27 cellular contexts compared by ENCODE assay signal in the genomic region with DNA sequence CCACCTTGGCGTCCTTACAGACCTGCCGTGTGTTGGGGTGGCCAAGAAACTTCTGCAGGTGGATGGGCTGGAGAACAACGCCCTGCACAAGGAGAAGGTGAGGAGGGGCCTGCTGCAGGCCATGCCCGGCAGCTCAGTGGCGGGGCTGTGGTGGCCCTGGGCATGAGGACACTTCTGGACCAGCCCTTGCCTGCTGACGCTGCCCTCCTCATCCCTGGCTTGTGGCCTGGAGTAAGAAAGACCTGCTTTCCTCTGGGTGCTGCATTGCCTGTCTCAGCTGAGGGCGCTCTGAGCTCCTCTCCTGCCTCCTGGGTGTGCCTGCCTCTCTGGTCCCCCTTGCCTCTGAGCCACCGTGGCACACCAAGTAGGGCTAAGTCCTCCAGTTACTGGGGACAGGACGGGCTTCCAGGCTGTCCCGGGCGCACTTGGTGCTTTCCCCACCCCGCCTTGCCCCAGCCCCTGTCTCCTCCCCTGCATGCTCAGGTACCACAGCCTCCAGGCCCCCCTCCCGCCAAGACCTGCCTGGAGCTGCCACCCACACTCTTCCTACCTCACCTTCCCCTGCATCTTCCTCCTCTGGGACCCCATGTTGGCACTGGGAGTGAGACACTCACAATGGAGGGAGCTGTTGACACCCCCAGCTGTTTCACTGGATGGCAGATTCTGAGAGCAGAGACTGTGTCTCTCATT. TPM values are rescaled to one million over a fixed set of nuclear protein-coding genes. Genes with fewer than 3 reads are reported as not detected.
DNase-seq lines count a peak whose midpoint lies in the region; ATAC-seq and TF ChIP-seq lines count a peak whose summit lies in the region.
"Had no signal": no experiment of that assay in that cellular context is flagged by ENCODE, and none has a peak within 500 bp of the region (broad histone marks: within the 10 kb centered on the region; RNA-seq: fewer than 3 reads in every experiment).

No MANE protein-coding gene starts in this region.

- H3K9me3 Mint-ChIP-seq in natural killer cell = no peaks in the 10 kb centered on the region
- no peaks in the 10 kb centered on the region for H3K9me3 Mint-ChIP-seq in natural killer cell treated with Interleukin-12 subunit alpha and Interleukin-12 subunit beta and Interleukin-15 and Interleukin-18, amount 100 ng/mL, for 72 hours
- H3K9me3 Mint-ChIP-seq in activated T-helper 1 cell treated with anti-CD3 and anti-CD28 coated beads, Interleukin-12 subunit alpha, Interleukin-12 subunit beta, Interleukin-2, Interleukin-4 antibody, amounts not matched to agents 30 ng/mL and 10 ng/mL and 1 ng/mL, durations not matched to agents 14 hours and 24 hours and 36 hours = no peaks in the 10 kb centered on the region
- H3K9me3 Mint-ChIP-seq in naive thymus-derived CD4-positive, alpha-beta T cell = no peaks in the 10 kb centered on the region
- H3K9me3 Mint-ChIP-seq: activated naive CD8-positive, alpha-beta T cell treated with anti-CD3 and anti-CD28 coated beads, Interleukin-2, amount 50 U/mL, for 24 hours; central memory CD8-positive, alpha-beta T cell; IgD-negative memory B cell had no signal

- no peaks in the 10 kb centered on the region for H3K79me2 ChIP-seq in Loucy (ENCODE audit: insufficient read depth, low read length)
- H3K79me2 ChIP-seq in osteoblast (ENCODE audit: insufficient read depth, low read length) = no peaks in the 10 kb centered on the region
- H3K79me2 ChIP-seq: hepatocyte had no signal

- no peak overlapping the region for H2AFZ ChIP-seq in Loucy (ENCODE audit: low read length)
- no peak overlapping the region for H2AFZ ChIP-seq in osteoblast (ENCODE audit: low read length)
- H2AFZ ChIP-seq: hepatocyte had no signal

- DNase-seq in natural killer cell (no peak), osteoblast (ENCODE audit: insufficient read length, low spot score, missing footprints) (peak; percentile 88), HK-2 (ENCODE audit: unreplicated experiment) (no peak)
- DNase-seq in natural killer cell treated with Interleukin-12 subunit alpha and Interleukin-12 subunit beta and Interleukin-15 and Interleukin-18, amount 100 ng/mL, for 72 hours (ENCODE audit: low spot score) = no peak
- no peak for DNase-seq in activated T-helper 1 cell treated with anti-CD3 and anti-CD28 coated beads, Interleukin-12 subunit alpha, Interleukin-12 subunit beta, Interleukin-2, Interleukin-4 antibody, amounts not matched to agents 30 ng/mL and 10 ng/mL and 1 ng/mL, durations not matched to agents 14 hours and 24 hours and 36 hours (ENCODE audit: low spot score)
- DNase-seq in naive thymus-derived CD4-positive, alpha-beta T cell = no peak
- DNase-seq: activated CD4-positive, alpha-beta T cell treated with anti-CD3 and anti-CD28 coated beads, Interleukin-2, amount 50 U/mL, for 48 hours; activated CD4-positive, CD25-positive, alpha-beta regulatory T cell; activated gamma-delta T cell; activated naive CD8-positive, alpha-beta T cell treated with anti-CD3 and anti-CD28 coated beads, Interleukin-2, amount 50 U/mL, for 24 hours; C1 segment of cervical spinal cord; Calu3; GOT3; mesenchymal stem cell; NCI-H1092; NCI-H1930; nucleus accumbens; small intestine; stimulated activated CD4-positive, alpha-beta T cell treated with anti-CD3 and anti-CD28 coated beads, Interleukin-1b, Interleukin-23, amount 100 ng/mL, for 48 hours; stimulated activated CD8-positive, alpha-beta memory T cell treated with anti-CD3 and anti-CD28 coated beads, Interleukin-4, amount 100 ng/mL, for 48 hours had no signal

- H3K27me3 Mint-ChIP-seq in natural killer cell (ENCODE audit: low read depth in 2 of 2) = no peaks in the 10 kb centered on the region
- H3K27me3 Mint-ChIP-seq in natural killer cell treated with Interleukin-12 subunit alpha and Interleukin-12 subunit beta and Interleukin-15 and Interleukin-18, amount 100 ng/mL, for 72 hours = no peaks in the 10 kb centered on the region
- peaks cover 2% of the 10 kb centered on the region for H3K27me3 Mint-ChIP-seq in activated T-helper 1 cell treated with anti-CD3 and anti-CD28 coated beads, Interleukin-12 subunit alpha, Interleukin-12 subunit beta, Interleukin-2, Interleukin-4 antibody, amounts not matched to agents 30 ng/mL and 10 ng/mL and 1 ng/mL, durations not matched to agents 14 hours and 24 hours and 36 hours (ENCODE audit: insufficient read depth)
- no peaks in the 10 kb centered on the region for H3K27me3 Mint-ChIP-seq in naive thymus-derived CD4-positive, alpha-beta T cell
- H3K27me3 Mint-ChIP-seq: central memory CD8-positive, alpha-beta T cell had no signal

- peaks cover 14 to 24% of the 10 kb centered on the region in 2 donors for H3K4me1 Mint-ChIP-seq in natural killer cell
- peaks cover 9 to 10% of the 10 kb centered on the region in 2 donors for H3K4me1 Mint-ChIP-seq in natural killer cell treated with Interleukin-12 subunit alpha and Interleukin-12 subunit beta and Interleukin-15 and Interleukin-18, amount 100 ng/mL, for 72 hours (ENCODE audit: low read depth in 2 of 2)
- H3K4me1 Mint-ChIP-seq in activated T-helper 1 cell treated with anti-CD3 and anti-CD28 coated beads, Interleukin-12 subunit alpha, Interleukin-12 subunit beta, Interleukin-2, Interleukin-4 antibody, amounts not matched to agents 30 ng/mL and 10 ng/mL and 1 ng/mL, durations not matched to agents 14 hours and 24 hours and 36 hours (ENCODE audit: low read depth) = peaks cover 12% of the 10 kb centered on the region
- peaks cover 4 to 16% (median 7%) of the 10 kb centered on the region in 7 donors for H3K4me1 Mint-ChIP-seq in naive thymus-derived CD4-positive, alpha-beta T cell

- peak overlapping the region; percentile 57 for H3K4me3 Mint-ChIP-seq in natural killer cell
- no peak overlapping the region for H3K4me3 Mint-ChIP-seq in natural killer cell treated with Interleukin-12 subunit alpha and Interleukin-12 subunit beta and Interleukin-15 and Interleukin-18, amount 100 ng/mL, for 72 hours
- H3K4me3 Mint-ChIP-seq in activated T-helper 1 cell treated with anti-CD3 and anti-CD28 coated beads, Interleukin-12 subunit alpha, Interleukin-12 subunit beta, Interleukin-2, Interleukin-4 antibody, amounts not matched to agents 30 ng/mL and 10 ng/mL and 1 ng/mL, durations not matched to agents 14 hours and 24 hours and 36 hours = no peak overlapping the region
- H3K4me3 Mint-ChIP-seq in naive thymus-derived CD4-positive, alpha-beta T cell = no peak overlapping the region
- H3K4me3 Mint-ChIP-seq: activated naive CD8-positive, alpha-beta T cell treated with anti-CD3 and anti-CD28 coated beads, Interleukin-2, amount 50 U/mL, for 24 hours; central memory CD8-positive, alpha-beta T cell had no signal

- no peaks in the 10 kb centered on the region for H3K36me3 Mint-ChIP-seq in natural killer cell
- peaks cover 5% of the 10 kb centered on the region for H3K36me3 Mint-ChIP-seq in natural killer cell treated with Interleukin-12 subunit alpha and Interleukin-12 subunit beta and Interleukin-15 and Interleukin-18, amount 100 ng/mL, for 72 hours
- peaks cover 4% of the 10 kb centered on the region for H3K36me3 Mint-ChIP-seq in activated T-helper 1 cell treated with anti-CD3 and anti-CD28 coated beads, Interleukin-12 subunit alpha, Interleukin-12 subunit beta, Interleukin-2, Interleukin-4 antibody, amounts not matched to agents 30 ng/mL and 10 ng/mL and 1 ng/mL, durations not matched to agents 14 hours and 24 hours and 36 hours (ENCODE audit: low read depth)
- H3K36me3 Mint-ChIP-seq in naive thymus-derived CD4-positive, alpha-beta T cell = peaks cover 0 to 7% (median 0%) of the 10 kb centered on the region in 5 donors

- H3K27ac ChIP-seq in osteoblast (ENCODE audit: low read depth, low read length) = no peak overlapping the region
- no peak overlapping the region for H3K27ac ChIP-seq in naive thymus-derived CD4-positive, alpha-beta T cell (ENCODE audit: low read depth, low read length)
- H3K27ac ChIP-seq: gastroesophageal sphincter, hepatocyte, Peyer's patch, tibial artery had no signal

- CTCF ChIA-PET in naive thymus-derived CD4-positive, alpha-beta T cell (lab: Charles Lee) = no interaction called here

- POLR2A ChIA-PET in naive thymus-derived CD4-positive, alpha-beta T cell (lab: Charles Lee) = no interaction called here

- H3F3A ChIP-seq in Loucy (ENCODE audit: low read depth) = 0 out of 2 replicates have a peak, but pooled peaks cover 3% of the 10 kb centered on the region

- intact Hi-C loops in natural killer cell (cut with micrococcal nuclease) = loop anchor here (10.0 kb wide), 1 partner anchor 681 kb away; no protein-coding TSS in a partner anchor
- intact Hi-C loops in activated T-helper 1 cell treated with anti-CD3 and anti-CD28 coated beads, Interleukin-12 subunit alpha, Interleukin-12 subunit beta, Interleukin-2, Interleukin-4 antibody, amounts not matched to agents 30 ng/mL and 10 ng/mL and 1 ng/mL, durations not matched to agents 14 hours and 24 hours and 36 hours (cut with micrococcal nuclease) = no loop called here
- intact Hi-C loops in naive thymus-derived CD4-positive, alpha-beta T cell (cut with micrococcal nuclease) = loop anchor here in 1 of 2 donors (10.0 kb wide), 1 partner anchor 121 kb away; the partner anchor contains the start of gene RPTOR

- TF ChIP-seq CTCF in natural killer cell (IDR thresholded peaks at IDR 0.05) (no peak), Loucy (conservative IDR thresholded peaks at IDR 0.05; ENCODE audit: low read length) (no peak), osteoblast (IDR thresholded peaks at IDR 0.05; ENCODE audit: extremely low read depth, low read depth, low read length) (no peak)

- ATAC-seq in natural killer cell = no peak
- ATAC-seq in natural killer cell treated with Interleukin-12 subunit alpha and Interleukin-12 subunit beta and Interleukin-15 and Interleukin-18, amount 100 ng/mL, for 72 hours = no peak
- ATAC-seq in naive thymus-derived CD4-positive, alpha-beta T cell = no peak
- ATAC-seq: activated naive CD8-positive, alpha-beta T cell treated with anti-CD3 and anti-CD28 coated beads, Interleukin-2, amount 50 U/mL, for 24 hours had no signal

- H3K9ac ChIP-seq in Loucy (ENCODE audit: low read depth, low read length, poor library complexity, severe bottlenecking) = peak overlapping the region; percentile 44

- no peaks in the 10 kb centered on the region for H3K27me3 ChIP-seq in Loucy (ENCODE audit: insufficient read depth, low read length, poor library complexity, severe bottlenecking)
- H3K27me3 ChIP-seq in osteoblast (ENCODE audit: insufficient read depth, low read length) = no peaks in the 10 kb centered on the region
- H3K27me3 ChIP-seq in naive thymus-derived CD4-positive, alpha-beta T cell (ENCODE audit: control insufficient read depth in 2 of 2, insufficient read depth in 2 of 2, low read length in 2 of 2) = no peaks in the 10 kb centered on the region
- H3K27me3 ChIP-seq: gastroesophageal sphincter, hepatocyte, Peyer's patch, tibial artery had no signal

- H3K27ac Mint-ChIP-seq in natural killer cell = peak overlapping the region in 1 of 2 donors; percentile 80
- no peak overlapping the region for H3K27ac Mint-ChIP-seq in natural killer cell treated with Interleukin-12 subunit alpha and Interleukin-12 subunit beta and Interleukin-15 and Interleukin-18, amount 100 ng/mL, for 72 hours
- no peak overlapping the region for H3K27ac Mint-ChIP-seq in activated T-helper 1 cell treated with anti-CD3 and anti-CD28 coated beads, Interleukin-12 subunit alpha, Interleukin-12 subunit beta, Interleukin-2, Interleukin-4 antibody, amounts not matched to agents 30 ng/mL and 10 ng/mL and 1 ng/mL, durations not matched to agents 14 hours and 24 hours and 36 hours
- peak overlapping the region in 1 of 9 donors; percentile 45 for H3K27ac Mint-ChIP-seq in naive thymus-derived CD4-positive, alpha-beta T cell
- H3K27ac Mint-ChIP-seq: activated naive CD8-positive, alpha-beta T cell treated with anti-CD3 and anti-CD28 coated beads, Interleukin-2, amount 50 U/mL, for 24 hours had no signal

- H4K20me1 ChIP-seq in Loucy (ENCODE audit: insufficient read depth, low read length, poor library complexity, severe bottlenecking) = no peaks in the 10 kb centered on the region
- peaks cover 26% of the 10 kb centered on the region for H4K20me1 ChIP-seq in osteoblast (ENCODE audit: insufficient read depth, low read length)

- peaks cover 25% of the 10 kb centered on the region for H3K4me1 ChIP-seq in Loucy (ENCODE audit: insufficient read depth, low read length, poor library complexity, severe bottlenecking)
- no peaks in the 10 kb centered on the region for H3K4me1 ChIP-seq in osteoblast (ENCODE audit: insufficient read depth, low read length)
- H3K4me1 ChIP-seq in naive thymus-derived CD4-positive, alpha-beta T cell (ENCODE audit: control insufficient read depth in 2 of 2, insufficient read depth in 2 of 2, low read length in 2 of 2) = peaks cover 8 to 11% of the 10 kb centered on the region in 2 donors

- no peaks in the 10 kb centered on the region for H3K9me3 ChIP-seq in Loucy (ENCODE audit: insufficient read depth, low read depth, low read length)
- H3K9me3 ChIP-seq in osteoblast (ENCODE audit: low read depth, low read length) = no peaks in the 10 kb centered on the region
- no peaks in the 10 kb centered on the region for H3K9me3 ChIP-seq in naive thymus-derived CD4-positive, alpha-beta T cell (ENCODE audit: control insufficient read depth in 2 of 3, low read length in 3 of 3)
- H3K9me3 ChIP-seq: gastroesophageal sphincter, Peyer's patch, tibial artery had no signal

- H3K4me3 ChIP-seq in Loucy (ENCODE audit: low read length, poor library complexity, severe bottlenecking) (peak overlapping the region; percentile 34), osteoblast (ENCODE audit: insufficient read depth, low read length) (no peak overlapping the region)
- no peak overlapping the region for H3K4me3 ChIP-seq in naive thymus-derived CD4-positive, alpha-beta T cell (ENCODE audit: low read length)
- H3K4me3 ChIP-seq: gastroesophageal sphincter, hepatocyte, Peyer's patch, tibial artery had no signal

- H3K36me3 ChIP-seq in Loucy (ENCODE audit: insufficient read depth, low read length) (no peaks in the 10 kb centered on the region), osteoblast (ENCODE audit: insufficient read depth, low read length) (peaks cover 9% of the 10 kb centered on the region)
- H3K36me3 ChIP-seq in naive thymus-derived CD4-positive, alpha-beta T cell (ENCODE audit: control insufficient read depth in 2 of 3, insufficient read depth in 3 of 3, low read length in 3 of 3) = no peaks in the 10 kb centered on the region

- peak overlapping the region; percentile 67 for H3K4me2 ChIP-seq in Loucy (ENCODE audit: low read depth, low read length, poor library complexity, severe bottlenecking)
- no peak overlapping the region for H3K4me2 ChIP-seq in osteoblast (ENCODE audit: insufficient read depth, low read length)
- H3K4me2 ChIP-seq: hepatocyte had no signal

- H3K9me2 ChIP-seq in Loucy (replicated peaks; ENCODE audit: low read depth, low read length) = no peaks in the 10 kb centered on the region

RNA-seq across cellular contexts. Expression of gene ENDOV, which starts 8.7 kb away (rescaled TPM):
- total RNA-seq in natural killer cell = 10 to 100 TPM; 17.7 to 24.9 (median 18.8) TPM
- total RNA-seq in natural killer cell treated with Interleukin-12 subunit alpha and Interleukin-12 subunit beta and Interleukin-15 and Interleukin-18, amount 100 ng/mL, for 72 hours = 10 to 100 TPM; 14.0 to 15.2 TPM
- total RNA-seq in osteoblast = 19.5 and 25.9 TPM in 2 replicates
- total RNA-seq in activated T-helper 1 cell treated with anti-CD3 and anti-CD28 coated beads, Interleukin-12 subunit alpha, Interleukin-12 subunit beta, Interleukin-2, Interleukin-4 antibody, amounts not matched to agents 30 ng/mL and 10 ng/mL and 1 ng/mL, durations not matched to agents 14 hours and 24 hours and 36 hours = 15.6 and 16.9 TPM in 2 replicates
- total RNA-seq in naive thymus-derived CD4-positive, alpha-beta T cell = 10 to 100 TPM; 20.3 to 26.5 (median 21.7) TPM
- 1 to 10 TPM; 7.5 to 8.7 TPM for polyA plus RNA-seq in naive thymus-derived CD4-positive, alpha-beta T cell

RNA-seq across cellular contexts. Expression of gene NPTX1, which starts 52.7 kb away (rescaled TPM):
- total RNA-seq in natural killer cell (1 to 10 TPM; 1.0 to 2.2 (median 2.2) TPM), osteoblast (under 0.01 and 0.29 TPM in 2 replicates)
- total RNA-seq in natural killer cell treated with Interleukin-12 subunit alpha and Interleukin-12 subunit beta and Interleukin-15 and Interleukin-18, amount 100 ng/mL, for 72 hours = under 1 TPM; 0.38 to 0.92 TPM
- total RNA-seq in activated T-helper 1 cell treated with anti-CD3 and anti-CD28 coated beads, Interleukin-12 subunit alpha, Interleukin-12 subunit beta, Interleukin-2, Interleukin-4 antibody, amounts not matched to agents 30 ng/mL and 10 ng/mL and 1 ng/mL, durations not matched to agents 14 hours and 24 hours and 36 hours = 23.4 and 24.2 TPM in 2 replicates
- total RNA-seq in naive thymus-derived CD4-positive, alpha-beta T cell = 10 to 100 TPM in 1 of 5 experiments, under 1 TPM in 3, not detected in 1; 0.11 to 98.0 (median 0.35) TPM
- polyA plus RNA-seq in naive thymus-derived CD4-positive, alpha-beta T cell = not detected
- polyA plus RNA-seq: IgD-negative memory B cell had no signal
